In the genomic region with DNA sequence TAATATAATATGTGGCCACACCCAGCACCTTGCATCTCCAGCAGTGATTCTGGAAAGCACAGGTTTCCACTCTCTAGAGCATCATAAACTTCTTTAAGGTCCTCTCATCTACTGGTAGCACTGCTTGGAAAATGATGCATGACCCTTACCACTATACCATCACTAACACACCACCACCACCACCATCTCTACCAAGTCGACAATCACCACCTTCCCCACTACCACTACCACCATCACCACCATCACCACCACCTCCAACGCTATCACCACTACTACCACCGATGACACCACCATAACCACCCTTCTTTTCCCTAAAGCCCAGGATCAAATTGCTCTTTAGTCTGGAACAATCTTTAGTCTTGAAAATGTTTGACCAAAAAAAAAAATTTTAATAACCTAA, we compare ENCODE assay signal across 1 cellular context.
TF ChIP-seq lines count a peak whose summit lies in the region.

No MANE protein-coding gene starts in this region.

TF ChIP-seq in IMR-90, 13 proteins besides CTCF, POLR2A, EP300 and RAD21:
- no peak for TF ChIP-seq MXI1 (IDR thresholded peaks at IDR 0.05; ENCODE audit: borderline replicate concordance, low read depth, low read length)
- no peak for TF ChIP-seq CHD1 (IDR thresholded peaks at IDR 0.05; ENCODE audit: low read depth, low read length)
- TF ChIP-seq USF2 (IDR thresholded peaks at IDR 0.05; ENCODE audit: low read depth, low read length): no peak
- no peak for TF ChIP-seq FOS (IDR thresholded peaks at IDR 0.05; ENCODE audit: low read depth, low read length)
- no peak for TF ChIP-seq CEBPB (IDR thresholded peaks at IDR 0.05; ENCODE audit: low read depth, low read length)
- TF ChIP-seq, protein P1, sequence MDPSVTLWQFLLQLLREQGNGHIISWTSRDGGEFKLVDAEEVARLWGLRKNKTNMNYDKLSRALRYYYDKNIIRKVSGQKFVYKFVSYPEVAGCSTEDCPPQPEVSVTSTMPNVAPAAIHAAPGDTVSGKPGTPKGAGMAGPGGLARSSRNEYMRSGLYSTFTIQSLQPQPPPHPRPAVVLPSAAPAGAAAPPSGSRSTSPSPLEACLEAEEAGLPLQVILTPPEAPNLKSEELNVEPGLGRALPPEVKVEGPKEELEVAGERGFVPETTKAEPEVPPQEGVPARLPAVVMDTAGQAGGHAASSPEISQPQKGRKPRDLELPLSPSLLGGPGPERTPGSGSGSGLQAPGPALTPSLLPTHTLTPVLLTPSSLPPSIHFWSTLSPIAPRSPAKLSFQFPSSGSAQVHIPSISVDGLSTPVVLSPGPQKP (IDR thresholded peaks at IDR 0.05; ENCODE audit: borderline replicate concordance, low read depth, low read length): no peak
- no peak for TF ChIP-seq NFE2L2 (IDR thresholded peaks at IDR 0.05; ENCODE audit: low read depth, low read length)
- TF ChIP-seq RFX5 (IDR thresholded peaks at IDR 0.05; ENCODE audit: low read depth, low read length): no peak
- no peak for TF ChIP-seq RCOR1 (IDR thresholded peaks at IDR 0.05; ENCODE audit: insufficient replicate concordance, low read length)
- no peak for TF ChIP-seq MAZ (IDR thresholded peaks at IDR 0.05; ENCODE audit: borderline replicate concordance, low read depth, low read length)
